In genomic region chr19:50602089-50602422, GRCh38 we compare ENCODE assay signal across 41 cellular contexts. TPM values are rescaled to one million over a fixed set of nuclear protein-coding genes. Genes with fewer than 3 reads are reported as not detected.
"Had no signal": no experiment of that assay in that cellular context is flagged by ENCODE, and none has a peak within 500 bp of the region (broad histone marks: within the 10 kb centered on the region; RNA-seq: fewer than 3 reads in every experiment).

No MANE protein-coding gene starts in this region.

- H3K27ac Mint-ChIP-seq: activated naive CD4-positive, alpha-beta T cell treated with anti-CD3 and anti-CD28 coated beads for 36 hours; activated naive CD4-positive, alpha-beta T cell treated with anti-CD3 and anti-CD28 coated beads, Interleukin-2, amount 10 ng/mL, durations not matched to agents 7 days and 5 days; activated naive CD4-positive, alpha-beta T cell treated with anti-CD3 and anti-CD28 coated beads, Interleukin-2, amount 50 U/mL, for 24 hours; activated naive CD4-positive, alpha-beta T cell treated with anti-CD3 and anti-CD28 coated beads, Interleukin-2, amount 50 U/mL, for 72 hours; activated naive CD8-positive, alpha-beta T cell; activated naive CD8-positive, alpha-beta T cell treated with anti-CD3 and anti-CD28 coated beads for 36 hours; activated naive CD8-positive, alpha-beta T cell treated with anti-CD3 and anti-CD28 coated beads, Interleukin-2, amount 10 ng/mL, durations not matched to agents 7 days and 5 days; activated naive CD8-positive, alpha-beta T cell treated with anti-CD3 and anti-CD28 coated beads, Interleukin-2, amount 50 U/mL, for 24 hours; activated T-cell treated with anti-CD3 and anti-CD28 coated beads, Interleukin-2, amount 50 U/mL, for 24 hours; activated T-cell treated with anti-CD3 and anti-CD28 coated beads, Interleukin-2, amount 50 U/mL, for 72 hours; activated T-helper 1 cell treated with anti-CD3 and anti-CD28 coated beads, Interleukin-12 subunit alpha, Interleukin-12 subunit beta, Interleukin-2, Interleukin-4 antibody, amounts not matched to agents 30 ng/mL and 10 ng/mL and 1 ng/mL, durations not matched to agents 14 hours and 24 hours and 36 hours; activated T-helper 17 cell treated with anti-CD3 and anti-CD28 coated beads, Interleukin-2, amount 50 U/mL, for 72 hours; activated T-helper 2 cell treated with anti-CD3 and anti-CD28 coated beads, Interferon-gamma antibody, Interleukin-2, Interleukin-4, amounts not matched to agents 10 μg/mL and 5 μg/mL and 100 μg/mL, durations not matched to agents 14 hours and 24 hours and 36 hours; brain had no signal

- H3K9me3 ChIP-seq: adrenal gland, ascending aorta, body of pancreas, breast epithelium had no signal

- H3K9me3 Mint-ChIP-seq: activated naive CD4-positive, alpha-beta T cell treated with anti-CD3 and anti-CD28 coated beads for 36 hours; activated naive CD8-positive, alpha-beta T cell treated with anti-CD3 and anti-CD28 coated beads, Interleukin-2, amount 10 ng/mL, durations not matched to agents 7 days and 5 days; activated naive CD8-positive, alpha-beta T cell treated with anti-CD3 and anti-CD28 coated beads, Interleukin-2, amount 50 U/mL, for 24 hours; activated T-cell treated with anti-CD3 and anti-CD28 coated beads, Interleukin-2, amount 50 U/mL, for 4 hours; activated T-cell treated with anti-CD3 and anti-CD28 coated beads, Interleukin-2, amount 50 U/mL, for 72 hours; activated T-helper 17 cell treated with anti-CD3 and anti-CD28 coated beads, Interleukin-2, amount 50 U/mL, for 72 hours had no signal

- H3K4me3 Mint-ChIP-seq: activated naive CD4-positive, alpha-beta T cell treated with anti-CD3 and anti-CD28 coated beads for 36 hours; activated naive CD4-positive, alpha-beta T cell treated with anti-CD3 and anti-CD28 coated beads, Interleukin-2, amount 10 ng/mL, durations not matched to agents 7 days and 5 days; activated naive CD4-positive, alpha-beta T cell treated with anti-CD3 and anti-CD28 coated beads, Interleukin-2, amount 50 U/mL, for 24 hours; activated naive CD8-positive, alpha-beta T cell; activated naive CD8-positive, alpha-beta T cell treated with anti-CD3 and anti-CD28 coated beads for 36 hours; activated naive CD8-positive, alpha-beta T cell treated with anti-CD3 and anti-CD28 coated beads, Interleukin-2, amount 10 ng/mL, durations not matched to agents 7 days and 5 days; activated naive CD8-positive, alpha-beta T cell treated with anti-CD3 and anti-CD28 coated beads, Interleukin-2, amount 50 U/mL, for 24 hours; activated T-cell treated with anti-CD3 and anti-CD28 coated beads, Interleukin-2, amount 50 U/mL, for 24 hours; activated T-cell treated with anti-CD3 and anti-CD28 coated beads, Interleukin-2, amount 50 U/mL, for 4 hours; activated T-cell treated with anti-CD3 and anti-CD28 coated beads, Interleukin-2, amount 50 U/mL, for 72 hours; activated T-helper 1 cell treated with anti-CD3 and anti-CD28 coated beads, Interleukin-12 subunit alpha, Interleukin-12 subunit beta, Interleukin-2, Interleukin-4 antibody, amounts not matched to agents 30 ng/mL and 10 ng/mL and 1 ng/mL, durations not matched to agents 14 hours and 24 hours and 36 hours; activated T-helper 17 cell treated with anti-CD3 and anti-CD28 coated beads, Interleukin-2, amount 50 U/mL, for 72 hours; brain; central memory CD8-positive, alpha-beta T cell had no signal

- H3K4me1 Mint-ChIP-seq: activated naive CD4-positive, alpha-beta T cell treated with anti-CD3 and anti-CD28 coated beads, Interleukin-2, amount 10 ng/mL, durations not matched to agents 7 days and 5 days; activated naive CD8-positive, alpha-beta T cell treated with anti-CD3 and anti-CD28 coated beads for 36 hours; activated naive CD8-positive, alpha-beta T cell treated with anti-CD3 and anti-CD28 coated beads, Interleukin-2, amount 10 ng/mL, durations not matched to agents 7 days and 5 days; activated T-helper 17 cell treated with anti-CD3 and anti-CD28 coated beads, Interleukin-2, amount 50 U/mL, for 72 hours; central memory CD8-positive, alpha-beta T cell had no signal

- H3K36me3 Mint-ChIP-seq: activated naive CD4-positive, alpha-beta T cell treated with anti-CD3 and anti-CD28 coated beads, Interleukin-2, amount 10 ng/mL, durations not matched to agents 7 days and 5 days; activated naive CD4-positive, alpha-beta T cell treated with anti-CD3 and anti-CD28 coated beads, Interleukin-2, amount 50 U/mL, for 24 hours; activated naive CD8-positive, alpha-beta T cell; activated naive CD8-positive, alpha-beta T cell treated with anti-CD3 and anti-CD28 coated beads for 36 hours; activated naive CD8-positive, alpha-beta T cell treated with anti-CD3 and anti-CD28 coated beads, Interleukin-2, amount 10 ng/mL, durations not matched to agents 7 days and 5 days had no signal

- H3K27ac ChIP-seq: adrenal gland, ascending aorta, body of pancreas, brain microvascular endothelial cell, breast epithelium, cardiac muscle cell had no signal

- H3K4me1 ChIP-seq: adrenal gland, ascending aorta, body of pancreas, breast epithelium had no signal

- ATAC-seq: activated T-helper 17 cell treated with anti-CD3 and anti-CD28 coated beads, Interleukin-2, amount 50 U/mL, for 72 hours; body of pancreas had no signal

- H3K36me3 ChIP-seq: adrenal gland, ascending aorta, brain microvascular endothelial cell, breast epithelium, cardiac muscle cell had no signal

- H3K27me3 ChIP-seq: ascending aorta, brain microvascular endothelial cell had no signal

- DNase-seq: activated effector memory CD4-positive, alpha-beta T cell treated with anti-CD3 and anti-CD28 coated beads, Interleukin-2, amount 50 U/mL, for 16 hours; activated effector memory CD4-positive, alpha-beta T cell treated with Interleukin-2 at 50 U/mL for 16 hours; activated gamma-delta T cell; activated gamma-delta T cell treated with Interleukin-2 at 50 U/mL for 16 hours; activated naive CD4-positive, alpha-beta T cell; activated naive CD4-positive, alpha-beta T cell treated with anti-CD3 and anti-CD28 coated beads for 36 hours; activated naive CD4-positive, alpha-beta T cell treated with anti-CD3 and anti-CD28 coated beads, Interleukin-2, amount 10 ng/mL, durations not matched to agents 7 days and 5 days; activated naive CD4-positive, alpha-beta T cell treated with anti-CD3 and anti-CD28 coated beads, Interleukin-2, amount 50 U/mL, for 16 hours; activated naive CD4-positive, alpha-beta T cell treated with Interleukin-2 at 50 U/mL for 16 hours; activated naive CD8-positive, alpha-beta T cell treated with anti-CD3 and anti-CD28 coated beads for 36 hours; activated naive CD8-positive, alpha-beta T cell treated with anti-CD3 and anti-CD28 coated beads, Interleukin-2, amount 10 ng/mL, durations not matched to agents 7 days and 5 days; activated naive CD8-positive, alpha-beta T cell treated with anti-CD3 and anti-CD28 coated beads, Interleukin-2, amount 50 U/mL, for 24 hours; activated T-cell treated with anti-CD3 and anti-CD28 coated beads for 4 hours; activated T-cell treated with anti-CD3 and anti-CD28 coated beads, Interleukin-2, amount 50 U/mL, for 1 hour; activated T-cell treated with anti-CD3 and anti-CD28 coated beads, Interleukin-2, amount 50 U/mL, for 24 hours; activated T-cell treated with anti-CD3 and anti-CD28 coated beads, Interleukin-2, amount 50 U/mL, for 4 hours; activated T-cell treated with anti-CD3 and anti-CD28 coated beads, Interleukin-2, amount 50 U/mL, for 48 hours; activated T-cell treated with anti-CD3 and anti-CD28 coated beads, Interleukin-2, amount 50 U/mL, for 72 hours; adrenal gland; amniotic stem cell; amygdala; anterior cingulate cortex; aorta; body of pancreas; brain microvascular endothelial cell; caudate nucleus; central memory CD4-positive, alpha-beta T cell had no signal

- H3K4me3 ChIP-seq: adrenal gland, ascending aorta, body of pancreas, breast epithelium, cardiac muscle cell had no signal

- FAIRE-seq: astrocyte, bronchial epithelial cell had no signal

RNA-seq across cellular contexts. Expression of gene LRRC4B, which starts 33.8 kb away (rescaled TPM):
- total RNA-seq: activated naive CD4-positive, alpha-beta T cell treated with anti-CD3 and anti-CD28 coated beads for 36 hours; activated naive CD4-positive, alpha-beta T cell treated with anti-CD3 and anti-CD28 coated beads, Interleukin-2, amount 50 U/mL, for 72 hours; activated naive CD8-positive, alpha-beta T cell treated with anti-CD3 and anti-CD28 coated beads for 36 hours; activated naive CD8-positive, alpha-beta T cell treated with anti-CD3 and anti-CD28 coated beads, Interleukin-2, amount 10 ng/mL, durations not matched to agents 7 days and 5 days; activated T-cell treated with anti-CD3 and anti-CD28 coated beads, Interleukin-2, amount 50 U/mL, for 4 hours; activated T-helper 17 cell treated with anti-CD3 and anti-CD28 coated beads, Interleukin-2, amount 50 U/mL, for 72 hours; activated T-helper 2 cell treated with anti-CD3 and anti-CD28 coated beads, Interferon-gamma antibody, Interleukin-2, Interleukin-4, amounts not matched to agents 10 μg/mL and 5 μg/mL and 100 μg/mL, durations not matched to agents 14 hours and 24 hours and 36 hours; astrocyte; bronchial epithelial cell had no signal

RNA-seq across cellular contexts. Expression of gene SYT3, which starts 37.6 kb away (rescaled TPM):
- total RNA-seq: activated naive CD4-positive, alpha-beta T cell treated with anti-CD3 and anti-CD28 coated beads for 36 hours; activated T-helper 1 cell treated with anti-CD3 and anti-CD28 coated beads, Interleukin-12 subunit alpha, Interleukin-12 subunit beta, Interleukin-2, Interleukin-4 antibody, amounts not matched to agents 30 ng/mL and 10 ng/mL and 1 ng/mL, durations not matched to agents 14 hours and 24 hours and 36 hours; activated T-helper 17 cell treated with anti-CD3 and anti-CD28 coated beads, Interleukin-2, amount 50 U/mL, for 72 hours; activated T-helper 2 cell treated with anti-CD3 and anti-CD28 coated beads, Interferon-gamma antibody, Interleukin-2, Interleukin-4, amounts not matched to agents 10 μg/mL and 5 μg/mL and 100 μg/mL, durations not matched to agents 14 hours and 24 hours and 36 hours; astrocyte; bronchial epithelial cell; cardiac septum had no signal
- polyA plus RNA-seq: aorta had no signal

RNA-seq across cellular contexts. Expression of gene C19orf81, which starts 47.2 kb away (rescaled TPM):
- total RNA-seq: activated T-helper 1 cell treated with anti-CD3 and anti-CD28 coated beads, Interleukin-12 subunit alpha, Interleukin-12 subunit beta, Interleukin-2, Interleukin-4 antibody, amounts not matched to agents 30 ng/mL and 10 ng/mL and 1 ng/mL, durations not matched to agents 14 hours and 24 hours and 36 hours; activated T-helper 17 cell treated with anti-CD3 and anti-CD28 coated beads, Interleukin-2, amount 50 U/mL, for 72 hours; activated T-helper 2 cell treated with anti-CD3 and anti-CD28 coated beads, Interferon-gamma antibody, Interleukin-2, Interleukin-4, amounts not matched to agents 10 μg/mL and 5 μg/mL and 100 μg/mL, durations not matched to agents 14 hours and 24 hours and 36 hours; aorta; ascending aorta; astrocyte; body of pancreas; breast epithelium; bronchial epithelial cell had no signal
- polyA plus RNA-seq: aorta had no signal
